ENCODE assay signal across 10 cellular contexts in the genomic region with DNA sequence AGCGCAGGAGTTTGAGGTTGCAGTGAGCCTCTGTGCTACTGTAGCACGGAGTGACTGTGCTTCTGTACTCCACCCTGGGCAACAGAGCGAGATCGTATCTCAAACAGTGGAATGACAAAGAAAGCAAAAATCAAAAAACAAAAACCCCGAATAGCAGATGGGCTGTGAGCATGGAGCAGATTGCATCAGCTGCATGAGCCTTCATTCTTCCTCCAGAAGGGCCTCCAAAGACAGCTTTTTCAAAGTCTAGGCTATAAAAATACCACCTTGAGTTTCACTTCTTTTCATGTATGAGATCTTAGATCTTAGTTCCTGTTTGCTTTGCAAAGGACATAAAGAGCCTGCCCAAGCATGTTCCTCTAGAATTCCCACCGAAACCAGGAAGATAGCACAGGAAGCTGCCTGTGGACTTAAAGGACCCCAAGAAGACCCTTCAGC. TPM values are rescaled to one million over a fixed set of nuclear protein-coding genes. Genes with fewer than 3 reads are reported as not detected.
DNase-seq lines count a peak whose midpoint lies in the region; ATAC-seq, FAIRE-seq and TF ChIP-seq lines count a peak whose summit lies in the region.
"Had no signal": no experiment of that assay in that cellular context is flagged by ENCODE, and none has a peak within 500 bp of the region (broad histone marks: within the 10 kb centered on the region; RNA-seq: fewer than 3 reads in every experiment).

No MANE protein-coding gene starts in this region.

- TF ChIP-seq POLR2A in H1 (IDR thresholded peaks at IDR 0.05; ENCODE audit: control extremely low read depth in 1 of 2, low read depth in 2 of 2, low read length in 2 of 2) (no peak), tibial nerve (IDR thresholded peaks at IDR 0.05) (no peak)

- H3K56ac ChIP-seq in H1 (replicated peaks; ENCODE audit: insufficient read length, low read depth, low read length): no peak overlapping the region

- no peaks in the 10 kb centered on the region for H3K79me1 ChIP-seq in H1 (ENCODE audit: low read depth, low read length)

- CTCF ChIA-PET in H1 (lab: Charles Lee; ENCODE audit: partially characterized antibody): interaction anchor here (0.6 to 6.3 kb wide), 9 partner anchors 9 to 200 kb away, joined by 3 to 73 read pairs (median 3); no protein-coding TSS in a partner anchor

- H4K91ac ChIP-seq in H1 (replicated peaks; ENCODE audit: insufficient read length, low read length): no peak overlapping the region

- no peak overlapping the region for H2BK120ac ChIP-seq in H1 (replicated peaks; ENCODE audit: low read depth, low read length)

- H3K4me1 ChIP-seq in H1 (replicated peaks in 1 of 4; ENCODE audit: control insufficient read depth in 3 of 4, insufficient read depth in 4 of 4, low read length in 3 of 4) (no peaks in the 10 kb centered on the region), heart right ventricle (peaks cover 0 to 7% (median 0%) of the 10 kb centered on the region in 9 donors), tibial nerve (no peaks in the 10 kb centered on the region), SJCRH30 (no peaks in the 10 kb centered on the region)
- H3K4me1 ChIP-seq: HAP-1 had no signal

- TF ChIP-seq CTCF in H1 (IDR thresholded peaks at IDR 0.05; ENCODE audit: control extremely low read depth in 1 of 3, insufficient read depth in 1 of 3, low read depth in 1 of 3, low read length in 3 of 3): no peak
- no peak for TF ChIP-seq CTCF in heart right ventricle (IDR thresholded peaks at IDR 0.05)
- no peak for TF ChIP-seq CTCF in tibial nerve (IDR thresholded peaks at IDR 0.05)

- H4K5ac ChIP-seq in H1 (ENCODE audit: insufficient read length, low read depth, low read length): no peak overlapping the region

- H4K8ac ChIP-seq in H1 (ENCODE audit: extremely low read depth, insufficient read depth, low read length): no peak overlapping the region

- no peak for TF ChIP-seq RAD21 in H1 (IDR thresholded peaks at IDR 0.05 in 1 of 2, conservative IDR thresholded peaks at IDR 0.05 in 1 of 2; ENCODE audit: low read depth in 2 of 2, low read length in 2 of 2)

- no peak overlapping the region for H2BK12ac ChIP-seq in H1 (ENCODE audit: low read depth, low read length)

- no peak overlapping the region for H3K14ac ChIP-seq in H1 (ENCODE audit: insufficient read length)

- H3K27ac ChIP-seq in H1 (ENCODE audit: low read depth, low read length): no peak overlapping the region
- no peak overlapping the region for H3K27ac ChIP-seq in heart right ventricle
- H3K27ac ChIP-seq in tibial nerve: no peak overlapping the region
- no peak overlapping the region for H3K27ac ChIP-seq in SJCRH30

- no peak overlapping the region for H2BK15ac ChIP-seq in H1 (ENCODE audit: low read length)

- H4K20me1 ChIP-seq in H1 (replicated peaks in 1 of 2; ENCODE audit: control insufficient read depth in 1 of 2, insufficient read depth in 2 of 2, low read length in 2 of 2): no peaks in the 10 kb centered on the region

- H3K9me3 ChIP-seq in H1 (ENCODE audit: insufficient read depth in 2 of 2, low read depth in 1 of 2, low read length in 1 of 2): no peaks in the 10 kb centered on the region
- H3K9me3 ChIP-seq in heart right ventricle: no peaks in the 10 kb centered on the region
- no peaks in the 10 kb centered on the region for H3K9me3 ChIP-seq in tibial nerve
- H3K9me3 ChIP-seq in SJCRH30 (replicated peaks): no peaks in the 10 kb centered on the region
- H3K9me3 ChIP-seq: HAP-1 had no signal

- H3K18ac ChIP-seq in H1 (ENCODE audit: extremely low read depth, low read length): no peak overlapping the region

- H3K4me3 ChIP-seq in H1 (ENCODE audit: extremely low read depth in 1 of 4, insufficient read depth in 2 of 4, low read depth in 3 of 4, low read length in 4 of 4) (no peak overlapping the region), heart right ventricle (no peak overlapping the region), tibial nerve (no peak overlapping the region), SJCRH30 (no peak overlapping the region)
- H3K4me3 ChIP-seq: HAP-1 had no signal

- ATAC-seq in GM21619 (IDR thresholded peaks at IDR 0.05; ENCODE audit: unreplicated experiment) (peak; percentile 88), HG03575 (IDR thresholded peaks at IDR 0.05; ENCODE audit: extremely low read depth, insufficient number of reproducible peaks, low FRiP score, unreplicated experiment) (peak; percentile 86), heart right ventricle (no peak)

- no peaks in the 10 kb centered on the region for H3K27me3 ChIP-seq in H1 (replicated peaks in 1 of 4; ENCODE audit: control insufficient read depth in 3 of 4, extremely low read depth in 1 of 4, insufficient read depth in 3 of 4, low read length in 3 of 4)
- no peaks in the 10 kb centered on the region for H3K27me3 ChIP-seq in heart right ventricle
- no peaks in the 10 kb centered on the region for H3K27me3 ChIP-seq in tibial nerve
- H3K27me3 ChIP-seq in SJCRH30: no peaks in the 10 kb centered on the region

- H3K4me2 ChIP-seq in H1 (ENCODE audit: insufficient read depth in 1 of 2, low read depth in 2 of 2, low read length in 2 of 2): no peak overlapping the region

- H2BK20ac ChIP-seq in H1 (ENCODE audit: low read length): no peak overlapping the region

- H2BK5ac ChIP-seq in H1 (ENCODE audit: low read depth, low read length): no peak overlapping the region

- no peak overlapping the region for H3K4ac ChIP-seq in H1 (replicated peaks; ENCODE audit: insufficient read length, low read depth, low read length)

- intact Hi-C loops in heart right ventricle (cut with DNase I): loop anchor here in 3 of 10 donors (5.0 kb wide), 2 partner anchors 47 to 52 kb away; no protein-coding TSS in a partner anchor

- 93% methylated on average over 6 of the region's 6 CpGs; no CpG with 5 or more reads in 1 of the 2 experiments for WGBS in H1 (ENCODE audit: extremely low coverage in 1 of 2, insufficient coverage in 1 of 2, insufficient read length in 1 of 2, insufficient replicate concordance in 2 of 2, low coverage in 1 of 2, low lambda C conversion rate in 2 of 2, missing lambda C conversion rate in 1 of 2), 2 experiments
- WGBS in heart right ventricle, 2 donors: 84 to 87% methylated on average over 6 of the region's 6 CpGs
- 80 to 83% methylated on average over 6 of the region's 6 CpGs for WGBS in tibial nerve, 2 donors

- H3K79me2 ChIP-seq in H1 (ENCODE audit: control insufficient read depth in 1 of 2, insufficient read depth in 2 of 2, low read length in 2 of 2): no peaks in the 10 kb centered on the region

- H2AK5ac ChIP-seq in H1 (ENCODE audit: low read depth, low read length): no peak overlapping the region

- FAIRE-seq in GM18507 (lab: Jason Lieb, UNC) (peak; percentile 69), H1 (lab: Jason Lieb, UNC) (no peak)
- FAIRE-seq: TTC549 had no signal

- H3K36me3 ChIP-seq in H1 (ENCODE audit: control insufficient read depth in 2 of 4, insufficient read depth in 4 of 4, low read length in 3 of 4) (no peaks in the 10 kb centered on the region), heart right ventricle (no peaks in the 10 kb centered on the region), tibial nerve (no peaks in the 10 kb centered on the region), SJCRH30 (no peaks in the 10 kb centered on the region)
- H3K36me3 ChIP-seq: HAP-1 had no signal

- POLR2A ChIA-PET in H1 (lab: Charles Lee; ENCODE audit: partially characterized antibody): interaction anchor here (0.6 to 1.4 kb wide), 2 partner anchors 130 to 237 kb away, joined by 3 to 4 read pairs; a partner anchor contains a TSS

- no peak for DNase-seq in GM18507 (ENCODE audit: extremely low spot score, insufficient read length, low read depth)
- no peak for DNase-seq in H1 (ENCODE audit: low read depth in 1 of 2, low spot score in 2 of 2)
- DNase-seq in heart right ventricle: no peak
- DNase-seq in tibial nerve (ENCODE audit: low spot score in 2 of 2): no peak
- DNase-seq in SJCRH30: no peak
- no peak for DNase-seq in LoVo (ENCODE audit: low spot score)

- H3K9ac ChIP-seq in H1 (replicated peaks in 1 of 4; ENCODE audit: extremely low read depth in 1 of 4, low read depth in 3 of 4, low read length in 3 of 4): no peak overlapping the region

- no peaks in the 10 kb centered on the region for H3K23me2 ChIP-seq in H1 (ENCODE audit: low read depth, low read length)

- TF ChIP-seq EP300 in H1 (IDR thresholded peaks at IDR 0.05; ENCODE audit: borderline replicate concordance in 1 of 2, low read depth in 2 of 2, low read length in 2 of 2): no peak
- TF ChIP-seq EP300 in tibial nerve (IDR thresholded peaks at IDR 0.05): no peak

- H2AFZ ChIP-seq in H1 (ENCODE audit: low read length): 0 out of 2 replicates have a peak overlapping the region, but pooled peaks have one; percentile 49

- H3K23ac ChIP-seq in H1 (ENCODE audit: insufficient read length): no peak overlapping the region

TF ChIP-seq in H1, 55 proteins besides CTCF, POLR2A, EP300 and RAD21:
- TF ChIP-seq GABPA (IDR thresholded peaks at IDR 0.05; ENCODE audit: borderline replicate concordance, insufficient read depth, low read length) (no peak), CHD2 (IDR thresholded peaks at IDR 0.05; ENCODE audit: low read length) (no peak), SAP30 (IDR thresholded peaks at IDR 0.05; ENCODE audit: insufficient read depth, insufficient replicate concordance, low read length) (no peak), SRF (IDR thresholded peaks at IDR 0.05; ENCODE audit: low read depth, low read length) (no peak), SIN3A (conservative IDR thresholded peaks at IDR 0.05 in 1 of 2, IDR thresholded peaks at IDR 0.05 in 1 of 2; ENCODE audit: low read depth in 1 of 2, low read length in 2 of 2) (no peak)
- TF ChIP-seq, protein P1, sequence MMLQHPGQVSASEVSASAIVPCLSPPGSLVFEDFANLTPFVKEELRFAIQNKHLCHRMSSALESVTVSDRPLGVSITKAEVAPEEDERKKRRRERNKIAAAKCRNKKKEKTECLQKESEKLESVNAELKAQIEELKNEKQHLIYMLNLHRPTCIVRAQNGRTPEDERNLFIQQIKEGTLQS (IDR thresholded peaks at IDR 0.05; ENCODE audit: insufficient read depth, low read depth, low read length): no peak
TF ChIP-seq in H1: peak in this region for 0.

RNA-seq across cellular contexts. Expression of a gene that starts 15.0 kb away (rescaled TPM):
- total RNA-seq in H1 (2021; fragmentation: NEBNext Ultra II Directional; extraction: Animal tissue kit (Norgen Biotek cat#: 25700)): not detected in 2 replicates
- not detected in 2 replicates for polyA plus RNA-seq in H1 (2011; rRNA removed)
- not detected for polyA plus RNA-seq in H1 (2011; cell fraction: cytosol; rRNA removed)
- not detected for polyA plus RNA-seq in H1 (2011; cell fraction: nucleus; rRNA removed)
- not detected in 4 replicates for polyA plus RNA-seq in H1 (2012, experiment 1 of 2)
- polyA plus RNA-seq in H1 (2012, experiment 2 of 2): not detected
- polyA plus RNA-seq in H1 (2013, experiment 1 of 2): not detected
- polyA plus RNA-seq in H1 (2013, experiment 2 of 2): not detected
- 0.35 TPM in 1 of 2 replicates, not detected in the other for polyA minus RNA-seq in H1 (2011; rRNA and poly(A)+ RNA removed)
- polyA minus RNA-seq in H1 (2011; cell fraction: cytosol; rRNA and poly(A)+ RNA removed): not detected
- polyA minus RNA-seq in H1 (2011; cell fraction: nucleus; rRNA and poly(A)+ RNA removed): not detected
- total RNA-seq in heart right ventricle: 100 to 1,000 TPM; 202 to 670 (median 350) TPM
- 100 to 1,000 TPM; 167 to 482 TPM for polyA plus RNA-seq in heart right ventricle
- 1 to 10 TPM in 1 of 4 donors, under 1 TPM in 1, not detected in 2; 0.66 to 1.7 TPM for total RNA-seq in tibial nerve
- total RNA-seq in SJCRH30 (2014; rRNA removed; shearing (Covaris generic)): 0.51 and 0.86 TPM in 2 replicates

Comparison
In these comparisons a context has a peak if more than half of its experiments do, and no peak if none do; other contexts are left out.
1. ATAC-seq: peak in GM21619 (single experiment) and HG03575 (single experiment); none in heart right ventricle (0 of 8).
2. RNA of a gene that starts 15.0 kb away (total RNA-seq): 202 to 670 TPM in heart right ventricle; 0.66 to 1.7 TPM in tibial nerve, 0.51 to 0.86 TPM in SJCRH30 and not detected in H1; every median in the first group is over 10 times any median in the second.